In genomic region chr17:62093188-62094155, GRCh38 we compare ENCODE assay signal across 8 cellular contexts. TPM values are rescaled to one million over a fixed set of nuclear protein-coding genes. Genes with fewer than 3 reads are reported as not detected.
DNase-seq lines count a peak whose midpoint lies in the region; ATAC-seq and TF ChIP-seq lines count a peak whose summit lies in the region.

No MANE protein-coding gene starts in this region.

- H3K27ac ChIP-seq in esophagus squamous epithelium (peak overlapping the region; percentile 6 to 61 (median 36)), tibial nerve (no peak overlapping the region)

- peaks cover 0 to 19% (median 10%) of the 10 kb centered on the region in 3 donors for H3K4me1 ChIP-seq in esophagus squamous epithelium
- H3K4me1 ChIP-seq in tibial nerve: peaks cover 0 to 6% (median 0%) of the 10 kb centered on the region in 4 donors

- H3K9me3 ChIP-seq in esophagus squamous epithelium (no peaks in the 10 kb centered on the region), tibial nerve (no peaks in the 10 kb centered on the region)

- H3K27me3 ChIP-seq in esophagus squamous epithelium (no peaks in the 10 kb centered on the region), tibial nerve (no peaks in the 10 kb centered on the region)

- no peak overlapping the region for H3K4me3 ChIP-seq in esophagus squamous epithelium
- no peak overlapping the region for H3K4me3 ChIP-seq in tibial nerve

- DNase-seq in GM13977 (ENCODE audit: low spot score) (peak; percentile 74), HT-29 (ENCODE audit: low spot score) (peak; percentile 42), esophagus squamous epithelium (lab: John Stamatoyannopoulos, UW) (no peak), sciatic nerve (ENCODE audit: low spot score) (no peak), NCI-H526 treated with DMSO at 0.1 percent for 48 hours (lab: John Stamatoyannopoulos, UW) (no peak), tibial nerve (ENCODE audit: low spot score in 2 of 2) (no peak), cardiac septum (ENCODE audit: low spot score) (no peak)

- ATAC-seq in GM21619 (IDR thresholded peaks at IDR 0.05; ENCODE audit: unreplicated experiment): peak; percentile 97
- no peak for ATAC-seq in sciatic nerve

- TF ChIP-seq EP300 in tibial nerve (IDR thresholded peaks at IDR 0.05): no peak

- intact Hi-C loops in esophagus squamous epithelium (cut with DNase I) (no loop called here), sciatic nerve (cut with DNase I) (no loop called here), cardiac septum (cut with DNase I) (no loop called here)

- TF ChIP-seq CTCF in GM13977 (IDR thresholded peaks at IDR 0.05; ENCODE audit: extremely low read depth, insufficient read depth, missing control alignments) (no peak), esophagus squamous epithelium (IDR thresholded peaks at IDR 0.05) (no peak), tibial nerve (IDR thresholded peaks at IDR 0.05) (no peak)

- 37 to 48% methylated on average over 6 to 7 of the region's 7 CpGs for WGBS in esophagus squamous epithelium, 2 donors
- 60% methylated on average over 7 of the region's 7 CpGs for WGBS in tibial nerve, 2 donors

- H3K36me3 ChIP-seq in esophagus squamous epithelium (no peaks in the 10 kb centered on the region), tibial nerve (no peaks in the 10 kb centered on the region)

- TF ChIP-seq POLR2A in esophagus squamous epithelium (IDR thresholded peaks at IDR 0.05) (no peak), tibial nerve (IDR thresholded peaks at IDR 0.05) (no peak)

- in situ Hi-C loops in GM13977 (cut with MboI; ENCODE audit: low pct_unique_long_range_greater_than_20kb, low sequenced_read_pairs, unreplicated experiment): no loop called here

RNA-seq across cellular contexts. Expression of gene MED13, which starts 28.4 kb away (rescaled TPM):
- 19.4 and 24.2 TPM in 2 replicates for total RNA-seq in HT-29 (2014; rRNA removed; shearing (Covaris generic))
- total RNA-seq in esophagus squamous epithelium (10 to 100 TPM; 24.3 to 69.0 (median 51.0) TPM), sciatic nerve (76.7 TPM), tibial nerve (100 to 1,000 TPM in 2 of 4 donors, 10 to 100 TPM in 2; 62.4 to 166 (median 111) TPM), cardiac septum (47.4 TPM)

Comparison
In these comparisons a context has a peak if more than half of its experiments do, and no peak if none do; other contexts are left out.
1. DNase-seq: peak in GM13977 (single experiment) and HT-29 (single experiment); none in esophagus squamous epithelium (single experiment), sciatic nerve (single experiment), NCI-H526 treated with DMSO at 0.1 percent for 48 hours (single experiment), tibial nerve (0 of 2) and cardiac septum (single experiment).
2. H3K27ac ChIP-seq: peak in esophagus squamous epithelium (4 of 4); none in tibial nerve (0 of 4).